Comparison of ENCODE assay signal across 1 cellular context in the genomic region with DNA sequence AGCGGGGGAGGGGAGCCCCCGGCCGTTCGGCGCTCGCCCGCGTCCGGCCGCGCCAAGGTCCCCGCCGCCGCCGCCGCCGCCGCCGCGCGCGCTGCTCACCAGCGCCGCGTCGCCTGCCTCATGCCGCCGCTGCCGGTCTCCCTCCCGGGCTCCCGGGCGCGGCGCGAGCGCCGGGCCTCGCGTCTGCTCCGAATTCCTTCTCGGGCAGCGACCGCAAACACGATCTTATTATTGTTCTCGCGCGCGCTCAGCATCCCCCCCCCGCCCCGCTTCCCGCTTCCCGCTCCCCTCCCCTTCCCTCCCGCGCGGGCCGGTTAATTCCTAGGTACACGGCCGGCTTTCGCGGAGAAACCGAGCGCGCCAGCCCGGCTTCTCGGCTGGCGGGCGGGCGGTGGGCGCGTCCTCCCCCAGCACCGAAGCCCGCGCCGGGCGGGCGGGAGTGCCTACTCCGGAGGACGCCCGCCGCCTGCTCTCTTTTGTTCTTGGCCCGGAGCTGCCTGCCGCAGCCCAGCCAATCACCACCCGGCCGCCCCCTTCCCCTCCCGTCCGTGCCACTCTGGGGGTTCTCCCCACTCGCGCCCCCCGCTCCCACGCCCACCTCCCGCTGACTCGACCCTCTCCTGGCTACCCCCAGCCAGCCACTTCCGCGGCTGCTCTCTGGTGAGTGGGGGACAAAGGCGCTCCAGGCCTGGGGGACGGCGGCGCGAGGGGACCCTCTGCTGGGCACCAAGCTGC.
TF ChIP-seq lines count a peak whose summit lies in the region.

Gene HDGFL3, minus strand, starts transcription at position 202 of the 735 bp plus-strand sequence. CDS start 409 bp downstream, outside the sequence.

TF ChIP-seq in K562, 482 proteins besides CTCF, POLR2A, EP300 and RAD21 (continued from another document and continues in another):
- TF ChIP-seq CCNT2 (IDR thresholded peaks at IDR 0.05; ENCODE audit: borderline replicate concordance, extremely low read depth, insufficient read length, low read depth, low read length) (no peak), HMG20B (CRISPR knock-in tag; IDR thresholded peaks at IDR 0.05) (no peak), GABPA (tag; conservative IDR thresholded peaks at IDR 0.05; ENCODE audit: low read depth) (0 out of 2 replicates have a peak, but pooled peaks have one; percentile 19), MYC (IDR thresholded peaks at IDR 0.05; ENCODE audit: low read depth, low read length) (no peak; the same call in 1 of the 2 replicates), MYC (CRISPR knock-in tag; IDR thresholded peaks at IDR 0.05; ENCODE audit: borderline replicate concordance, low read depth) (peak; percentile 35; the same call in 1 of the 2 replicates), LEF1 (IDR thresholded peaks at IDR 0.05) (no peak), ZNF511 (CRISPR knock-in tag; IDR thresholded peaks at IDR 0.05) (0 out of 2 replicates have a peak, but pooled peaks have one; percentile 21), ZNF12 (CRISPR knock-in tag; IDR thresholded peaks at IDR 0.05) (peak; percentile 46; the same call in 1 of the 2 replicates), POLR2G (IDR thresholded peaks at IDR 0.05; ENCODE audit: low read depth, low read length) (peak; percentile 79), FOXM1 (IDR thresholded peaks at IDR 0.05; ENCODE audit: low read depth) (no peak), FOXM1 (CRISPR knock-in tag; IDR thresholded peaks at IDR 0.05; ENCODE audit: low read depth) (no peak), PCBP1 (IDR thresholded peaks at IDR 0.05; ENCODE audit: low read depth, low read length, poor library complexity, severe bottlenecking) (peak; percentile 72), PRDM10 (IDR thresholded peaks at IDR 0.05; ENCODE audit: partially characterized antibody) (no peak), CBX8 (IDR thresholded peaks at IDR 0.05; ENCODE audit: borderline replicate concordance, extremely low read depth, low read depth, low read length, poor library complexity, severe bottlenecking) (no peak), RBFOX2 (IDR thresholded peaks at IDR 0.05; ENCODE audit: low read depth, low read length) (peak; percentile 35), ZBTB33 (CRISPR knock-in tag; IDR thresholded peaks at IDR 0.05) (peak; percentile 35; the same call in 1 of the 2 replicates), KDM5B (IDR thresholded peaks at IDR 0.05; ENCODE audit: insufficient replicate concordance, low read depth, low read length) (peak; percentile 63), NFIC (IDR thresholded peaks at IDR 0.05) (0 out of 2 replicates have a peak, but pooled peaks have one; percentile 4), ZBED1 (IDR thresholded peaks at IDR 0.05) (no peak), NR1H2 (CRISPR knock-in tag; IDR thresholded peaks at IDR 0.05) (0 out of 2 replicates have a peak, but pooled peaks have one; percentile 36), ZNF280B (CRISPR knock-in tag; IDR thresholded peaks at IDR 0.05) (no peak), TAF9B (IDR thresholded peaks at IDR 0.05; ENCODE audit: partially characterized antibody) (no peak), ZNF124 (CRISPR knock-in tag; IDR thresholded peaks at IDR 0.05) (no peak), ZNF212 (CRISPR knock-in tag; IDR thresholded peaks at IDR 0.05) (no peak), CUX1 (CRISPR knock-in tag; IDR thresholded peaks at IDR 0.05) (no peak), GATAD2A (IDR thresholded peaks at IDR 0.05) (0 out of 2 replicates have a peak, but pooled peaks have one; percentile 20), CTBP1 (IDR thresholded peaks at IDR 0.05; ENCODE audit: borderline replicate concordance) (0 out of 2 replicates have a peak, but pooled peaks have one; percentile 15), U2AF1 (optimal IDR thresholded peaks at IDR 0.05; ENCODE audit: low read depth, low read length) (peak; percentile 50), GABPB1 (CRISPR knock-in tag; IDR thresholded peaks at IDR 0.05) (peak; percentile 54; the same call in 1 of the 2 replicates), ARHGAP35 (IDR thresholded peaks at IDR 0.05; ENCODE audit: partially characterized antibody) (no peak), ZNF165 (CRISPR knock-in tag; IDR thresholded peaks at IDR 0.05; ENCODE audit: borderline replicate concordance) (no peak)
- TF ChIP-seq, protein P1, sequence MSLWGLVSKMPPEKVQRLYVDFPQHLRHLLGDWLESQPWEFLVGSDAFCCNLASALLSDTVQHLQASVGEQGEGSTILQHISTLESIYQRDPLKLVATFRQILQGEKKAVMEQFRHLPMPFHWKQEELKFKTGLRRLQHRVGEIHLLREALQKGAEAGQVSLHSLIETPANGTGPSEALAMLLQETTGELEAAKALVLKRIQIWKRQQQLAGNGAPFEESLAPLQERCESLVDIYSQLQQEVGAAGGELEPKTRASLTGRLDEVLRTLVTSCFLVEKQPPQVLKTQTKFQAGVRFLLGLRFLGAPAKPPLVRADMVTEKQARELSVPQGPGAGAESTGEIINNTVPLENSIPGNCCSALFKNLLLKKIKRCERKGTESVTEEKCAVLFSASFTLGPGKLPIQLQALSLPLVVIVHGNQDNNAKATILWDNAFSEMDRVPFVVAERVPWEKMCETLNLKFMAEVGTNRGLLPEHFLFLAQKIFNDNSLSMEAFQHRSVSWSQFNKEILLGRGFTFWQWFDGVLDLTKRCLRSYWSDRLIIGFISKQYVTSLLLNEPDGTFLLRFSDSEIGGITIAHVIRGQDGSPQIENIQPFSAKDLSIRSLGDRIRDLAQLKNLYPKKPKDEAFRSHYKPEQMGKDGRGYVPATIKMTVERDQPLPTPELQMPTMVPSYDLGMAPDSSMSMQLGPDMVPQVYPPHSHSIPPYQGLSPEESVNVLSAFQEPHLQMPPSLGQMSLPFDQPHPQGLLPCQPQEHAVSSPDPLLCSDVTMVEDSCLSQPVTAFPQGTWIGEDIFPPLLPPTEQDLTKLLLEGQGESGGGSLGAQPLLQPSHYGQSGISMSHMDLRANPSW (CRISPR knock-in tag; IDR thresholded peaks at IDR 0.05): no peak
- TF ChIP-seq, protein P2, sequence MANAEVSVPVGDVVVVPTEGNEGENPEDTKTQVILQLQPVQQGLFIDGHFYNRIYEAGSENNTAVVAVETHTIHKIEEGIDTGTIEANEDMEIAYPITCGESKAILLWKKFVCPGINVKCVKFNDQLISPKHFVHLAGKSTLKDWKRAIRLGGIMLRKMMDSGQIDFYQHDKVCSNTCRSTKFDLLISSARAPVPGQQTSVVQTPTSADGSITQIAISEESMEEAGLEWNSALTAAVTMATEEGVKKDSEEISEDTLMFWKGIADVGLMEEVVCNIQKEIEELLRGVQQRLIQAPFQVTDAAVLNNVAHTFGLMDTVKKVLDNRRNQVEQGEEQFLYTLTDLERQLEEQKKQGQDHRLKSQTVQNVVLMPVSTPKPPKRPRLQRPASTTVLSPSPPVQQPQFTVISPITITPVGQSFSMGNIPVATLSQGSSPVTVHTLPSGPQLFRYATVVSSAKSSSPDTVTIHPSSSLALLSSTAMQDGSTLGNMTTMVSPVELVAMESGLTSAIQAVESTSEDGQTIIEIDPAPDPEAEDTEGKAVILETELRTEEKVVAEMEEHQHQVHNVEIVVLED (CRISPR knock-in tag; IDR thresholded peaks at IDR 0.05): no peak
- TF ChIP-seq, protein P3, sequence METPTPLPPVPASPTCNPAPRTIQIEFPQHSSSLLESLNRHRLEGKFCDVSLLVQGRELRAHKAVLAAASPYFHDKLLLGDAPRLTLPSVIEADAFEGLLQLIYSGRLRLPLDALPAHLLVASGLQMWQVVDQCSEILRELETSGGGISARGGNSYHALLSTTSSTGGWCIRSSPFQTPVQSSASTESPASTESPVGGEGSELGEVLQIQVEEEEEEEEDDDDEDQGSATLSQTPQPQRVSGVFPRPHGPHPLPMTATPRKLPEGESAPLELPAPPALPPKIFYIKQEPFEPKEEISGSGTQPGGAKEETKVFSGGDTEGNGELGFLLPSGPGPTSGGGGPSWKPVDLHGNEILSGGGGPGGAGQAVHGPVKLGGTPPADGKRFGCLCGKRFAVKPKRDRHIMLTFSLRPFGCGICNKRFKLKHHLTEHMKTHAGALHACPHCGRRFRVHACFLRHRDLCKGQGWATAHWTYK (CRISPR knock-in tag; IDR thresholded peaks at IDR 0.05): 0 out of 2 replicates have a peak, but pooled peaks have one; percentile 45
